22 cellular contexts compared by ENCODE assay signal in the genomic region with DNA sequence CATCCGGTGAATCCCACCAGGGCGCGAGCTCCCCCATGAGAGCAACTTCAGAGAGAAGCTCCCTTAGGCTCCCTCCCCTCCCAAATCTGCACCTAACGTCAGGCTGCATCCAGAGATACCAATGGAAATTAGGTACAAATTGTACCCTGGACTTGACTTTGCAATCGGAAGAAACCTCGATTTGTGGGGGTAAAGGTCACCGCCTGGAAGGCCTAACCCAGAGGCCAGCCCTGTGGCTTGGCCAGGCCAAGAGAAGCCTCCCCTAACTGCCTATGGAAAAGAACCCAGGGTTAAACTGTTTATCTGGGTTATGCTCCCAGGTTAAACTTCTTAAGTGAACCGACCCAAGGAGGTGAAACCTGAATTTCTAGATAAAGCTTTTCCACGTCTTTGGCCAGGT.
"Had no signal": no experiment of that assay in that cellular context is flagged by ENCODE, and none has a peak within 500 bp of the region (broad histone marks: within the 10 kb centered on the region; RNA-seq: fewer than 3 reads in every experiment).

No MANE protein-coding gene starts in this region.

- H3K4me3 Mint-ChIP-seq: central memory CD8-positive, alpha-beta T cell; effector memory CD8-positive, alpha-beta T cell; immature natural killer cell; natural killer cell; stimulated activated memory B cell treated with anti-CD40 and anti-IgM and Interleukin-4, amounts not matched to agents 10 μg/mL and 1 μg/mL and 100 μg/mL, for 72 hours; type B pancreatic cell had no signal

- H3K4me1 ChIP-seq: left lung, testis had no signal

- H3K4me3 ChIP-seq: left lung, lower lobe of right lung, ovary, testis, tibial artery had no signal

- H3K27me3 ChIP-seq: ovary, testis had no signal

- H3K36me3 Mint-ChIP-seq: immature natural killer cell; natural killer cell; stimulated activated memory B cell treated with anti-CD40 and anti-IgM and Interleukin-4, amounts not matched to agents 10 μg/mL and 1 μg/mL and 100 μg/mL, for 72 hours; type B pancreatic cell had no signal

- DNase-seq: cortex of kidney; effector memory CD8-positive, alpha-beta T cell; hypothalamus; immature natural killer cell; lower lobe of right lung; natural killer cell; occipital lobe; ovary; retina; stimulated activated CD4-positive, alpha-beta T cell treated with anti-CD3 and anti-CD28 coated beads, Interleukin-4, amount 100 ng/mL, for 4 hours; stimulated activated naive CD8-positive, alpha-beta T cell treated with anti-CD3 and anti-CD28 coated beads, Interleukin-15, Interleukin-2, amounts not matched to agents 100 U/mL and 50 U/mL, for 24 hours; substantia nigra; testis; tibial artery had no signal

- H3K27ac ChIP-seq: left lung, lower lobe of right lung, ovary, testis, tibial artery had no signal

- H3K9me3 Mint-ChIP-seq: central memory CD8-positive, alpha-beta T cell; effector memory CD8-positive, alpha-beta T cell; immature natural killer cell; natural killer cell; stimulated activated memory B cell treated with anti-CD40 and anti-IgM and Interleukin-4, amounts not matched to agents 10 μg/mL and 1 μg/mL and 100 μg/mL, for 72 hours; type B pancreatic cell had no signal

- FAIRE-seq: frontal cortex, keratinocyte, urothelium cell line had no signal

- H3K27ac Mint-ChIP-seq: effector memory CD8-positive, alpha-beta T cell; immature natural killer cell; natural killer cell; stimulated activated memory B cell treated with anti-CD40 and anti-IgM and Interleukin-4, amounts not matched to agents 10 μg/mL and 1 μg/mL and 100 μg/mL, for 72 hours; type B pancreatic cell had no signal

- ATAC-seq: effector memory CD8-positive, alpha-beta T cell; left lung; lower lobe of right lung; natural killer cell; sciatic nerve; stimulated activated memory B cell treated with anti-CD40 and anti-IgM and Interleukin-4, amounts not matched to agents 10 μg/mL and 1 μg/mL and 100 μg/mL, for 72 hours; stimulated activated naive CD8-positive, alpha-beta T cell treated with anti-CD3 and anti-CD28 coated beads, Interleukin-15, Interleukin-2, amounts not matched to agents 100 U/mL and 50 U/mL, for 24 hours had no signal

- H3K36me3 ChIP-seq: left lung, lower lobe of right lung, ovary, tibial artery had no signal

- H3K9me3 ChIP-seq: left lung, lower lobe of right lung, ovary, testis, tibial artery had no signal

- H3K4me1 Mint-ChIP-seq: central memory CD8-positive, alpha-beta T cell; immature natural killer cell; natural killer cell; stimulated activated memory B cell treated with anti-CD40 and anti-IgM and Interleukin-4, amounts not matched to agents 10 μg/mL and 1 μg/mL and 100 μg/mL, for 72 hours had no signal
